Comparison of ENCODE assay signal across 1 cellular context in the genomic region with DNA sequence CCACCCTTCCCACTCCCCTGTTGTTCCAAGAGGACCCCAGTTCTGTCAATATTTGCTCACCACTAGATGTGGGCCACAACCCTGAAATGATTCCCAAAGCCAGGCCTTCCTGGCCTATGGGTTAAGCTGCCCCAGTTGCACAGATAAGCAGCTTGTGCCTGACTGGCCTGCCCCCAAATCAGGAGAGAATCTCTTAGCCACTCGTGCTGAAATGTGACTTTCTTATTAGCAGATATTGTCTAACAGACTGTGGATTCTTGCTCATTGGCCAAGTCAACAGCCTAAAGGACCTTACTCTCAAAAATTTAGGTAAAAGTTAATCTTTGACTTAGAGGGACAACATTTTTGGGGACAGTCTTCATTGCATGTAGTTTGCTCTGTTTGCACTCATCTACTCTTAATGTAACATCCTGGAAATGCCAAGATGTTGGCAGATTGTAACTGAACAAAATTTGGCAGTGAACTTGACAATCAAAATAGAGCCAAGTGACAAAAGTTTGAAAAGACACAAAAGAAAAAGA.
A peak's percentile ranks its signal among the peaks of the same experiment; 100 is the strongest.
TF ChIP-seq lines count a peak whose summit lies in the region.

No MANE protein-coding gene starts in this region.

TF ChIP-seq in HepG2, 621 proteins besides CTCF, POLR2A, EP300 and RAD21 (continued from another document and continues in another):
- TF ChIP-seq, protein P1, sequence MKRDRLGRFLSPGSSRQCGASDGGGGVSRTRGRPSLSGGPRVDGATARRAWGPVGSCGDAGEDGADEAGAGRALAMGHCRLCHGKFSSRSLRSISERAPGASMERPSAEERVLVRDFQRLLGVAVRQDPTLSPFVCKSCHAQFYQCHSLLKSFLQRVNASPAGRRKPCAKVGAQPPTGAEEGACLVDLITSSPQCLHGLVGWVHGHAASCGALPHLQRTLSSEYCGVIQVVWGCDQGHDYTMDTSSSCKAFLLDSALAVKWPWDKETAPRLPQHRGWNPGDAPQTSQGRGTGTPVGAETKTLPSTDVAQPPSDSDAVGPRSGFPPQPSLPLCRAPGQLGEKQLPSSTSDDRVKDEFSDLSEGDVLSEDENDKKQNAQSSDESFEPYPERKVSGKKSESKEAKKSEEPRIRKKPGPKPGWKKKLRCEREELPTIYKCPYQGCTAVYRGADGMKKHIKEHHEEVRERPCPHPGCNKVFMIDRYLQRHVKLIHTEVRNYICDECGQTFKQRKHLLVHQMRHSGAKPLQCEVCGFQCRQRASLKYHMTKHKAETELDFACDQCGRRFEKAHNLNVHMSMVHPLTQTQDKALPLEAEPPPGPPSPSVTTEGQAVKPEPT (CRISPR knock-in tag; IDR thresholded peaks at IDR 0.05; ENCODE audit: low read depth), result no peak
- TF ChIP-seq ZBTB8A (CRISPR knock-in tag; IDR thresholded peaks at IDR 0.05; ENCODE audit: borderline replicate concordance, low read depth) (no peak; the same call in 1 of the 2 replicates), ZNF24 (IDR thresholded peaks at IDR 0.05) (no peak), EHMT2 (IDR thresholded peaks at IDR 0.05; ENCODE audit: borderline replicate concordance, low read depth, low read length) (peak; percentile 25; the same call in 1 of the 2 replicates), TRIM24 (CRISPR knock-in tag; IDR thresholded peaks at IDR 0.05) (no peak), FOXJ3 (CRISPR knock-in tag; IDR thresholded peaks at IDR 0.05; ENCODE audit: borderline replicate concordance) (peak; percentile 80; the same call in 1 of the 2 replicates), FOXK1 (CRISPR knock-in tag; IDR thresholded peaks at IDR 0.05; ENCODE audit: borderline replicate concordance, low read depth) (peak; percentile 66; the same call in 1 of the 2 replicates), KLF6 (CRISPR knock-in tag; IDR thresholded peaks at IDR 0.05) (0 out of 2 replicates have a peak, but pooled peaks have one; percentile 30), NFE2 (CRISPR knock-in tag; IDR thresholded peaks at IDR 0.05) (no peak), RBM39 (IDR thresholded peaks at IDR 0.05; ENCODE audit: low read depth, low read length, poor library complexity, severe bottlenecking) (no peak), NR1H2 (CRISPR knock-in tag; IDR thresholded peaks at IDR 0.05; ENCODE audit: borderline replicate concordance, low read depth) (no peak), CBX1 (IDR thresholded peaks at IDR 0.05; ENCODE audit: low read depth) (no peak), MLXIP (CRISPR knock-in tag; IDR thresholded peaks at IDR 0.05; ENCODE audit: borderline replicate concordance) (no peak), MLLT10 (CRISPR knock-in tag; IDR thresholded peaks at IDR 0.05) (no peak), SALL1 (CRISPR knock-in tag; IDR thresholded peaks at IDR 0.05) (peak; percentile 98), ZNF879 (CRISPR knock-in tag; IDR thresholded peaks at IDR 0.05) (no peak), ZNF382 (CRISPR knock-in tag; IDR thresholded peaks at IDR 0.05; ENCODE audit: borderline replicate concordance) (no peak), IKZF5 (CRISPR knock-in tag; IDR thresholded peaks at IDR 0.05) (peak; percentile 84), PRPF4 (IDR thresholded peaks at IDR 0.05; ENCODE audit: low read depth, low read length, poor library complexity, severe bottlenecking) (no peak), ZNF431 (CRISPR knock-in tag; IDR thresholded peaks at IDR 0.05; ENCODE audit: borderline replicate concordance, low read depth) (no peak; the same call in 1 of the 2 replicates), IKZF1 (IDR thresholded peaks at IDR 0.05) (no peak), KMT2A (CRISPR knock-in tag; IDR thresholded peaks at IDR 0.05) (no peak; the same call in 1 of the 2 replicates), ZNF543 (CRISPR knock-in tag; IDR thresholded peaks at IDR 0.05) (peak; percentile 84), ADNP (CRISPR knock-in tag; IDR thresholded peaks at IDR 0.05) (no peak), ZNF841 (CRISPR knock-in tag; IDR thresholded peaks at IDR 0.05; ENCODE audit: borderline replicate concordance) (no peak), ZNF138 (CRISPR knock-in tag; IDR thresholded peaks at IDR 0.05; ENCODE audit: low read depth) (no peak), ZNF749 (CRISPR knock-in tag; IDR thresholded peaks at IDR 0.05; ENCODE audit: borderline replicate concordance) (no peak), ZNF496 (CRISPR knock-in tag; IDR thresholded peaks at IDR 0.05; ENCODE audit: insufficient replicate concordance) (no peak), ZNF44 (CRISPR knock-in tag; IDR thresholded peaks at IDR 0.05) (no peak), ZNF577 (CRISPR knock-in tag; IDR thresholded peaks at IDR 0.05; ENCODE audit: borderline replicate concordance, low read depth) (no peak), ZNF124 (CRISPR knock-in tag; IDR thresholded peaks at IDR 0.05) (no peak), PHF5A (CRISPR knock-in tag; IDR thresholded peaks at IDR 0.05; ENCODE audit: low read depth, unreplicated experiment) (peak; percentile 29), HDAC1 (CRISPR knock-in tag; IDR thresholded peaks at IDR 0.05) (peak; percentile 85)
- TF ChIP-seq, protein P2, sequence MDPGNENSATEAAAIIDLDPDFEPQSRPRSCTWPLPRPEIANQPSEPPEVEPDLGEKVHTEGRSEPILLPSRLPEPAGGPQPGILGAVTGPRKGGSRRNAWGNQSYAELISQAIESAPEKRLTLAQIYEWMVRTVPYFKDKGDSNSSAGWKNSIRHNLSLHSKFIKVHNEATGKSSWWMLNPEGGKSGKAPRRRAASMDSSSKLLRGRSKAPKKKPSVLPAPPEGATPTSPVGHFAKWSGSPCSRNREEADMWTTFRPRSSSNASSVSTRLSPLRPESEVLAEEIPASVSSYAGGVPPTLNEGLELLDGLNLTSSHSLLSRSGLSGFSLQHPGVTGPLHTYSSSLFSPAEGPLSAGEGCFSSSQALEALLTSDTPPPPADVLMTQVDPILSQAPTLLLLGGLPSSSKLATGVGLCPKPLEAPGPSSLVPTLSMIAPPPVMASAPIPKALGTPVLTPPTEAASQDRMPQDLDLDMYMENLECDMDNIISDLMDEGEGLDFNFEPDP (CRISPR knock-in tag; conservative IDR thresholded peaks at IDR 0.05), result no peak
- TF ChIP-seq, protein P3, sequence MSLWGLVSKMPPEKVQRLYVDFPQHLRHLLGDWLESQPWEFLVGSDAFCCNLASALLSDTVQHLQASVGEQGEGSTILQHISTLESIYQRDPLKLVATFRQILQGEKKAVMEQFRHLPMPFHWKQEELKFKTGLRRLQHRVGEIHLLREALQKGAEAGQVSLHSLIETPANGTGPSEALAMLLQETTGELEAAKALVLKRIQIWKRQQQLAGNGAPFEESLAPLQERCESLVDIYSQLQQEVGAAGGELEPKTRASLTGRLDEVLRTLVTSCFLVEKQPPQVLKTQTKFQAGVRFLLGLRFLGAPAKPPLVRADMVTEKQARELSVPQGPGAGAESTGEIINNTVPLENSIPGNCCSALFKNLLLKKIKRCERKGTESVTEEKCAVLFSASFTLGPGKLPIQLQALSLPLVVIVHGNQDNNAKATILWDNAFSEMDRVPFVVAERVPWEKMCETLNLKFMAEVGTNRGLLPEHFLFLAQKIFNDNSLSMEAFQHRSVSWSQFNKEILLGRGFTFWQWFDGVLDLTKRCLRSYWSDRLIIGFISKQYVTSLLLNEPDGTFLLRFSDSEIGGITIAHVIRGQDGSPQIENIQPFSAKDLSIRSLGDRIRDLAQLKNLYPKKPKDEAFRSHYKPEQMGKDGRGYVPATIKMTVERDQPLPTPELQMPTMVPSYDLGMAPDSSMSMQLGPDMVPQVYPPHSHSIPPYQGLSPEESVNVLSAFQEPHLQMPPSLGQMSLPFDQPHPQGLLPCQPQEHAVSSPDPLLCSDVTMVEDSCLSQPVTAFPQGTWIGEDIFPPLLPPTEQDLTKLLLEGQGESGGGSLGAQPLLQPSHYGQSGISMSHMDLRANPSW (CRISPR knock-in tag; IDR thresholded peaks at IDR 0.05; ENCODE audit: borderline replicate concordance), result 0 out of 2 replicates have a peak, but pooled peaks have one; percentile 6
- TF ChIP-seq, protein P4, sequence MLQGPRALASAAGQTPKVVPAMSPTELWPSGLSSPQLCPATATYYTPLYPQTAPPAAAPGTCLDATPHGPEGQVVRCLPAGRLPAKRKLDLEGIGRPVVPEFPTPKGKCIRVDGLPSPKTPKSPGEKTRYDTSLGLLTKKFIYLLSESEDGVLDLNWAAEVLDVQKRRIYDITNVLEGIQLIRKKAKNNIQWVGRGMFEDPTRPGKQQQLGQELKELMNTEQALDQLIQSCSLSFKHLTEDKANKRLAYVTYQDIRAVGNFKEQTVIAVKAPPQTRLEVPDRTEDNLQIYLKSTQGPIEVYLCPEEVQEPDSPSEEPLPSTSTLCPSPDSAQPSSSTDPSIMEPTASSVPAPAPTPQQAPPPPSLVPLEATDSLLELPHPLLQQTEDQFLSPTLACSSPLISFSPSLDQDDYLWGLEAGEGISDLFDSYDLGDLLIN (CRISPR knock-in tag; IDR thresholded peaks at IDR 0.05; ENCODE audit: borderline replicate concordance), result no peak
- TF ChIP-seq, protein P5, sequence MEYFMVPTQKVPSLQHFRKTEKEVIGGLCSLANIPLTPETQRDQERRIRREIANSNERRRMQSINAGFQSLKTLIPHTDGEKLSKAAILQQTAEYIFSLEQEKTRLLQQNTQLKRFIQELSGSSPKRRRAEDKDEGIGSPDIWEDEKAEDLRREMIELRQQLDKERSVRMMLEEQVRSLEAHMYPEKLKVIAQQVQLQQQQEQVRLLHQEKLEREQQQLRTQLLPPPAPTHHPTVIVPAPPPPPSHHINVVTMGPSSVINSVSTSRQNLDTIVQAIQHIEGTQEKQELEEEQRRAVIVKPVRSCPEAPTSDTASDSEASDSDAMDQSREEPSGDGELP (IDR thresholded peaks at IDR 0.05; ENCODE audit: borderline replicate concordance, low read depth), result peak; percentile 49; the same call in 1 of the 2 replicates
- TF ChIP-seq, protein P6, sequence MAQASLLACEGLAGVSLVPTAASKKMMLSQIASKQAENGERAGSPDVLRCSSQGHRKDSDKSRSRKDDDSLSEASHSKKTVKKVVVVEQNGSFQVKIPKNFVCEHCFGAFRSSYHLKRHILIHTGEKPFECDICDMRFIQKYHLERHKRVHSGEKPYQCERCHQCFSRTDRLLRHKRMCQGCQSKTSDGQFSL (CRISPR knock-in tag; IDR thresholded peaks at IDR 0.05), result no peak
